Comparison of ENCODE assay signal across 1 cellular context in genomic region chr21:29441651-29442050, GRCh38.
TF ChIP-seq lines count a peak whose summit lies in the region.

No MANE protein-coding gene starts in this region.

TF ChIP-seq in SK-N-SH treated with all-trans-retinoic acid at 6 μM for 48 hours, 23 proteins besides CTCF, POLR2A, EP300 and RAD21:
- no peak for TF ChIP-seq ZC3H10 (CRISPR knock-in tag; IDR thresholded peaks at IDR 0.05)
- no peak for TF ChIP-seq SNAI2 (CRISPR knock-in tag; IDR thresholded peaks at IDR 0.05)
- TF ChIP-seq, protein P1, sequence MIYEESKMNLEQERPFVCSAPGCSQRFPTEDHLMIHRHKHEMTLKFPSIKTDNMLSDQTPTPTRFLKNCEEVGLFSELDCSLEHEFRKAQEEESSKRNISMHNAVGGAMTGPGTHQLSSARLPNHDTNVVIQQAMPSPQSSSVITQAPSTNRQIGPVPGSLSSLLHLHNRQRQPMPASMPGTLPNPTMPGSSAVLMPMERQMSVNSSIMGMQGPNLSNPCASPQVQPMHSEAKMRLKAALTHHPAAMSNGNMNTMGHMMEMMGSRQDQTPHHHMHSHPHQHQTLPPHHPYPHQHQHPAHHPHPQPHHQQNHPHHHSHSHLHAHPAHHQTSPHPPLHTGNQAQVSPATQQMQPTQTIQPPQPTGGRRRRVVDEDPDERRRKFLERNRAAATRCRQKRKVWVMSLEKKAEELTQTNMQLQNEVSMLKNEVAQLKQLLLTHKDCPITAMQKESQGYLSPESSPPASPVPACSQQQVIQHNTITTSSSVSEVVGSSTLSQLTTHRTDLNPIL (CRISPR knock-in tag; IDR thresholded peaks at IDR 0.05; ENCODE audit: low read depth), result no peak
- no peak for TF ChIP-seq GLIS3 (CRISPR knock-in tag; IDR thresholded peaks at IDR 0.05)
- TF ChIP-seq, protein P2, sequence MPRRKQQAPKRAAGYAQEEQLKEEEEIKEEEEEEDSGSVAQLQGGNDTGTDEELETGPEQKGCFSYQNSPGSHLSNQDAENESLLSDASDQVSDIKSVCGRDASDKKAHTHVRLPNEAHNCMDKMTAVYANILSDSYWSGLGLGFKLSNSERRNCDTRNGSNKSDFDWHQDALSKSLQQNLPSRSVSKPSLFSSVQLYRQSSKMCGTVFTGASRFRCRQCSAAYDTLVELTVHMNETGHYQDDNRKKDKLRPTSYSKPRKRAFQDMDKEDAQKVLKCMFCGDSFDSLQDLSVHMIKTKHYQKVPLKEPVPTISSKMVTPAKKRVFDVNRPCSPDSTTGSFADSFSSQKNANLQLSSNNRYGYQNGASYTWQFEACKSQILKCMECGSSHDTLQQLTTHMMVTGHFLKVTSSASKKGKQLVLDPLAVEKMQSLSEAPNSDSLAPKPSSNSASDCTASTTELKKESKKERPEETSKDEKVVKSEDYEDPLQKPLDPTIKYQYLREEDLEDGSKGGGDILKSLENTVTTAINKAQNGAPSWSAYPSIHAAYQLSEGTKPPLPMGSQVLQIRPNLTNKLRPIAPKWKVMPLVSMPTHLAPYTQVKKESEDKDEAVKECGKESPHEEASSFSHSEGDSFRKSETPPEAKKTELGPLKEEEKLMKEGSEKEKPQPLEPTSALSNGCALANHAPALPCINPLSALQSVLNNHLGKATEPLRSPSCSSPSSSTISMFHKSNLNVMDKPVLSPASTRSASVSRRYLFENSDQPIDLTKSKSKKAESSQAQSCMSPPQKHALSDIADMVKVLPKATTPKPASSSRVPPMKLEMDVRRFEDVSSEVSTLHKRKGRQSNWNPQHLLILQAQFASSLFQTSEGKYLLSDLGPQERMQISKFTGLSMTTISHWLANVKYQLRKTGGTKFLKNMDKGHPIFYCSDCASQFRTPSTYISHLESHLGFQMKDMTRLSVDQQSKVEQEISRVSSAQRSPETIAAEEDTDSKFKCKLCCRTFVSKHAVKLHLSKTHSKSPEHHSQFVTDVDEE (CRISPR knock-in tag; IDR thresholded peaks at IDR 0.05), result no peak
- TF ChIP-seq ISL1 (CRISPR knock-in tag; IDR thresholded peaks at IDR 0.05), result no peak
- no peak for TF ChIP-seq ZNF70 (CRISPR knock-in tag; IDR thresholded peaks at IDR 0.05)
- TF ChIP-seq RARB (CRISPR knock-in tag; IDR thresholded peaks at IDR 0.05), result no peak
- TF ChIP-seq ARNTL (CRISPR knock-in tag; IDR thresholded peaks at IDR 0.05; ENCODE audit: borderline replicate concordance, low read depth), result no peak
- no peak for TF ChIP-seq TOX (CRISPR knock-in tag; IDR thresholded peaks at IDR 0.05; ENCODE audit: borderline replicate concordance)
- no peak for TF ChIP-seq POU6F1 (CRISPR knock-in tag; IDR thresholded peaks at IDR 0.05; ENCODE audit: borderline replicate concordance, low read depth)
